In the genomic region with DNA sequence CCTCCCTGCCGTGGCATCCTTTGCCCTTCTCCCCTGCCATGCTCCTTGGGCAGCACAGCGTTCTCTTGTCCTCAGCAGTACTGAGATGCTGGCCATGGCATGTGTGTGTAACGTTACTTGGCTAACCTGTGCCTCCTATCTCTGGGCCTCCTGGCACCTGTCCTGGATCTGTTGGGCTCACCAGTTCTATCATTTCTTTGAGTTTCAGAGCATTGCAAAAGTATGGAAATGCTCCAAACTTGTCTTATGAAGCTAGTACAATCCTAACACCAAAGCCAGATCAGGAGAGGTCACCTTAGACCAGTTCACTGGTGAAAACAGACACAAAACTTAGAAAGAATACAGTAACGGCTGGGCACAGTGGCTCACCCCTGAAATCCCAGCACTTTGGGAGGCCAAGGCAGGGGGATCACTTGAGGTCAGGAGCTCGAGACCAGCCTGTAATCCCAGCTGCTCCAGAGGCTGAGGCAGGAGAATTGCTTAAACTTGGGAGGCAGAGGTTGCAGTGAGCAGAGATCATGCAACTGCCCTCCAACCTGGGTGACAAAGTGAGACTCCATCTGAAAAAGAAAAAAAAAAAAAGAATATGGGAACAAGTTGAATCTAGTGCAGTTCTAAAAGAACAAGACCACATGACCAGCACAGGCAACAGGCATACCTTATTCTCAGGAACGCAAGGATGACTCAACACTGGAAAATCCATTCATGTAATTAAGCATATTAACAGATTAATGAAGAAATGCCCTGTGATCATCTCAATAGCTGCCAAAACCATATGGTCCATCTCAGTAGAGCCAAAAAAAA, we compare ENCODE assay signal across 23 cellular contexts.
DNase-seq lines count a peak whose midpoint lies in the region; ATAC-seq and TF ChIP-seq lines count a peak whose summit lies in the region.
"Had no signal": no experiment of that assay in that cellular context is flagged by ENCODE, and none has a peak within 500 bp of the region (broad histone marks: within the 10 kb centered on the region; RNA-seq: fewer than 3 reads in every experiment).

No MANE protein-coding gene starts in this region.

- H3K27me3 ChIP-seq in PC-3 (ENCODE audit: low read length), result peaks cover 45% of the 10 kb centered on the region
- H3K27me3 ChIP-seq in body of pancreas, result no peaks in the 10 kb centered on the region
- no peaks in the 10 kb centered on the region for H3K27me3 ChIP-seq in upper lobe of right lung
- H3K27me3 ChIP-seq: pancreas, thyroid gland had no signal

- H2AFZ ChIP-seq in PC-3 (ENCODE audit: low read length), result no peak overlapping the region

- no peaks in the 10 kb centered on the region for H3F3A ChIP-seq in PC-3 (ENCODE audit: low read length, unreplicated experiment)

- no peaks in the 10 kb centered on the region for H3K36me3 ChIP-seq in PC-3 (ENCODE audit: low read depth, low read length)
- H3K36me3 ChIP-seq in body of pancreas (replicated peaks in 1 of 2; ENCODE audit: insufficient read depth in 1 of 2, low read depth in 2 of 2), result no peaks in the 10 kb centered on the region
- no peaks in the 10 kb centered on the region for H3K36me3 ChIP-seq in upper lobe of right lung
- H3K36me3 ChIP-seq: pancreas, thyroid gland had no signal

- no peak overlapping the region for H3K4me3 ChIP-seq in PC-3 (ENCODE audit: low read length)
- no peak overlapping the region for H3K4me3 ChIP-seq in epithelial cell of proximal tubule (ENCODE audit: low read depth, low read length)
- no peak overlapping the region for H3K4me3 ChIP-seq in body of pancreas
- H3K4me3 ChIP-seq in upper lobe of right lung, result no peak overlapping the region
- H3K4me3 ChIP-seq: coronary artery, pancreas, skin epidermis, thyroid gland had no signal

- DNase-seq in EH (ENCODE audit: low read depth), result peak; percentile 6
- peak; percentile 8 for DNase-seq in PC-3
- DNase-seq in epithelial cell of proximal tubule (ENCODE audit: low read depth), result peak; percentile 68
- DNase-seq in omental fat pad (ENCODE audit: low spot score), result no peak
- DNase-seq in body of pancreas, result no peak
- DNase-seq in upper lobe of right lung, result no peak
- no peak for DNase-seq in middle frontal gyrus (ENCODE audit: extremely low spot score, low spot score)
- DNase-seq in NCI-H524 (lab: John Stamatoyannopoulos, UW), result no peak
- DNase-seq: activated T-cell treated with anti-CD3 and anti-CD28 coated beads, Interleukin-2, amount 50 U/mL, for 4 hours; CD4-positive, alpha-beta T cell; DMS79 treated with DMSO at 0.1 percent for 48 hours; hippocampal formation; NCI-H1105 treated with DMSO at 0.1 percent for 48 hours; NCI-H2081 treated with DMSO at 0.1 percent for 48 hours; NCI-H446 treated with DMSO at 0.1 percent for 48 hours; pancreas; SK-N-SH; stimulated activated CD4-positive, alpha-beta T cell treated with anti-CD3 and anti-CD28 coated beads, Interleukin-2, amount 100 ng/mL, for 48 hours; stimulated activated naive CD4-positive, alpha-beta T cell treated with Interleukin-2 at 50 U/mL for 16 hours; thyroid gland had no signal

- no peak for TF ChIP-seq POLR2A in body of pancreas (IDR thresholded peaks at IDR 0.05)

- no peak overlapping the region for H3K9ac ChIP-seq in PC-3 (ENCODE audit: low read length)
- H3K9ac ChIP-seq: SK-N-SH had no signal

- no peaks in the 10 kb centered on the region for H3K9me2 ChIP-seq in PC-3 (replicated peaks; ENCODE audit: low read length)
- H3K9me2 ChIP-seq: SK-N-SH had no signal

- intact Hi-C loops in PC-3 (cut with micrococcal nuclease), result no loop called here
- intact Hi-C loops in body of pancreas (cut with DNase I), result no loop called here
- intact Hi-C loops in upper lobe of right lung (cut with DNase I), result no loop called here

- no peaks in the 10 kb centered on the region for H3K4me1 ChIP-seq in PC-3 (ENCODE audit: insufficient read depth, low read length)
- peaks cover 14% of the 10 kb centered on the region for H3K4me1 ChIP-seq in body of pancreas
- H3K4me1 ChIP-seq in upper lobe of right lung, result no peaks in the 10 kb centered on the region
- H3K4me1 ChIP-seq: thyroid gland had no signal

- TF ChIP-seq CTCF in PC-3 (conservative IDR thresholded peaks at IDR 0.05; ENCODE audit: low read depth, low read length) (no peak), epithelial cell of proximal tubule (conservative IDR thresholded peaks at IDR 0.05; ENCODE audit: low read depth, low read length) (no peak), omental fat pad (IDR thresholded peaks at IDR 0.05) (no peak), body of pancreas (IDR thresholded peaks at IDR 0.05) (no peak), upper lobe of right lung (IDR thresholded peaks at IDR 0.05) (no peak)

- H3K4me2 ChIP-seq in PC-3 (ENCODE audit: low read length), result no peak overlapping the region
- H3K4me2 ChIP-seq: SK-N-SH had no signal

- CTCF ChIA-PET in PC-3 (lab: Charles Lee), result no interaction called here

- H3K27ac ChIP-seq in PC-3 (ENCODE audit: low read length), result no peak overlapping the region
- no peak overlapping the region for H3K27ac ChIP-seq in body of pancreas
- H3K27ac ChIP-seq in upper lobe of right lung, result no peak overlapping the region
- H3K27ac ChIP-seq: coronary artery, pancreas, skin epidermis, thyroid gland had no signal

- WGBS in body of pancreas, 2 donors, result 46 to 51% methylated on average over 6 of the region's 6 CpGs

- H3K9me3 ChIP-seq in PC-3 (ENCODE audit: low read length) (no peaks in the 10 kb centered on the region), body of pancreas (no peaks in the 10 kb centered on the region), upper lobe of right lung (no peaks in the 10 kb centered on the region)
- H3K9me3 ChIP-seq: pancreas, SK-N-SH, thyroid gland had no signal

- H3K79me2 ChIP-seq in PC-3 (ENCODE audit: low read length), result no peaks in the 10 kb centered on the region

- H4K20me1 ChIP-seq in PC-3 (ENCODE audit: low read length), result no peaks in the 10 kb centered on the region

- no peak for ATAC-seq in PC-3
- peak; percentile 57 for ATAC-seq in omental fat pad (ENCODE audit: low FRiP score)
- no peak for ATAC-seq in body of pancreas
- ATAC-seq in upper lobe of right lung, result no peak
- ATAC-seq: activated T-cell treated with anti-CD3 and anti-CD28 coated beads, Interleukin-2, amount 50 U/mL, for 4 hours; HCT116 had no signal

- POLR2A ChIA-PET in PC-3 (lab: Charles Lee; ENCODE audit: unreplicated experiment), result no interaction called here

- no TSS peak for BruUV-seq in PC-3 (replicated peaks; lab: Mats Ljungman, UMichigan)

Comparison
In these comparisons a context has a peak if more than half of its experiments do, and no peak if none do; other contexts are left out.
1. DNase-seq: peak in EH (single experiment), PC-3 (single experiment) and epithelial cell of proximal tubule (single experiment); none in omental fat pad (single experiment), body of pancreas (0 of 4), upper lobe of right lung (single experiment), middle frontal gyrus (single experiment) and NCI-H524 (0 of 2).